8 cellular contexts compared by ENCODE assay signal in the genomic region with DNA sequence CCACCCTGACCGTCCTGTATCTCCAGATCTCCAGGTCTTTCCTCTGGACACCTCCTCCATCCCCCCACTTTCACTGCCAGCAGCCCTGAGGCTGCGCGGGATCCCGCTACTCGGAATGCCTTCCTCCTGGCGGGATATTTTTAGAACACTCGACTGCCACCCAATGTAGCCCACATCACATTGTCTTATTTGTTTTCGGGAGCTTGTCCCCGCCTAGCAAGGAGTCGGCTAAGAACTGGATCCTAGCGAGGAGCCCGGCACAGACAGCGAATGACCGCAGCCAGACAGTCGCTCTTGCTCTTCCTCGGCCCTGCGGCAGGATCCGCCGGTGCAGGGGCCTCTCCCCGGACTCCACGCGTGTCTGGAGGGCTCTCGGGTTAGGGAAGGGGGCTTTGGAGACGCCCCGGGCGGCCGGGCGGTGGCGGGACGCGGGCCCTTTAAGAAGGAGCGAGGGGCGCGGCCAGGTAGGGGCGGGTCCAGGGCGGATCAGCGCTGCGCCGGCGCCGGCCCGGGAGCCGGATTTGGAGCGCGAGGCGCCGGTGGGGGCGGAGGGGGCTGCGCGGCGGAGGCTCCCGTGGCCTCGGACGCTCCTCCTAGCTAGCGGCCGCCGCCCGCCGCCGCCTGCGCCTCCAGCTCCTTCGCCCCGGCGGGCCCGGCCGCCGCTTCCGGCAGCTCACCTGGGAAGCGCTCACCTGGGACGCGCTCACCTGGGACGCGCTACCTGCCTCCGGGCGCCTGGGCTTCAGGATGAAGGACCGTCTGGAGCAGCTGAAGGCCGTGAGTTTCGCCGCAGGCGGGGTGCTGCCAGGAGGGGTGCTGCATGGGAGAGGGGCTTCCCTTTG. TPM values are rescaled to one million over a fixed set of nuclear protein-coding genes. Genes with fewer than 3 reads are reported as not detected.
DNase-seq lines count a peak whose midpoint lies in the region; ATAC-seq and TF ChIP-seq lines count a peak whose summit lies in the region.

A gene (plus strand): TSS at position 518 of the 842 bp plus-strand sequence. CDS start 230 bp downstream, at position 748.

- TF ChIP-seq CTCF in KMS-11 (conservative IDR thresholded peaks at IDR 0.05; ENCODE audit: low read depth, low read length): no peak

- H3K36me3 ChIP-seq in KMS-11 (ENCODE audit: insufficient read depth): no peaks in the 10 kb centered on the region
- no peaks in the 10 kb centered on the region for H3K36me3 ChIP-seq in SK-N-MC (ENCODE audit: insufficient read depth, low read length)

- peaks cover 9% of the 10 kb centered on the region for H3K4me1 ChIP-seq in KMS-11 (ENCODE audit: low read depth, poor library complexity, severe bottlenecking)

- no peaks in the 10 kb centered on the region for H4K20me1 ChIP-seq in KMS-11 (ENCODE audit: insufficient read depth)

- DNase-seq in DMS114 treated with DMSO at 0.1 percent for 48 hours (lab: John Stamatoyannopoulos, UW; ENCODE audit: unreplicated experiment) (peak; percentile 7), SK-N-MC (ENCODE audit: low read depth, low spot score) (no peak), germinal center (ENCODE audit: low spot score) (peak; percentile 81), occipital lobe (lab: John Stamatoyannopoulos, UW) (peak; percentile 79), substantia nigra (lab: John Stamatoyannopoulos, UW) (peak in 29 of 49 donors; percentile 5 to 79 (median 35))

- H3K9ac ChIP-seq in KMS-11: peak within 1 kb of the TSS; percentile 57; the same call in 1 of the 2 replicates
- H3K9ac ChIP-seq in SK-N-MC (ENCODE audit: insufficient read length): peak within 1 kb of the TSS; percentile 68

- H3K27ac ChIP-seq in KMS-11 (no peak within 1 kb of the TSS), SK-N-MC (no peak within 1 kb of the TSS), substantia nigra (ENCODE audit: low read depth, low read length, poor library complexity, severe bottlenecking) (peak within 1 kb of the TSS; percentile 73)

- H3K27ac Mint-ChIP-seq in activated naive CD4-positive, alpha-beta T cell treated with anti-CD3 and anti-CD28 coated beads, Interleukin-2, amount 50 U/mL, for 24 hours: peak within 1 kb of the TSS; percentile 68

- peak within 1 kb of the TSS; percentile 100 for H2AFZ ChIP-seq in KMS-11 (ENCODE audit: low read depth)

- ATAC-seq in GM21723 (IDR thresholded peaks at IDR 0.05; ENCODE audit: unreplicated experiment): peak; percentile 72

- peaks cover 3% of the 10 kb centered on the region for H3K27me3 Mint-ChIP-seq in activated naive CD4-positive, alpha-beta T cell treated with anti-CD3 and anti-CD28 coated beads, Interleukin-2, amount 50 U/mL, for 24 hours

- no peak within 1 kb of the TSS for H3K4me3 ChIP-seq in KMS-11 (IDR thresholded peaks at IDR 0.05; ENCODE audit: insufficient read depth, low read depth, low read length)
- H3K4me3 ChIP-seq in SK-N-MC: peak within 1 kb of the TSS; percentile 95

- H3K4me3 Mint-ChIP-seq in activated naive CD4-positive, alpha-beta T cell treated with anti-CD3 and anti-CD28 coated beads, Interleukin-2, amount 50 U/mL, for 24 hours: peak within 1 kb of the TSS; percentile 92

- H3K27me3 ChIP-seq in KMS-11 (ENCODE audit: insufficient read depth, low read depth): no peaks in the 10 kb centered on the region

- peaks cover 24% of the 10 kb centered on the region for H3K4me1 Mint-ChIP-seq in activated naive CD4-positive, alpha-beta T cell treated with anti-CD3 and anti-CD28 coated beads, Interleukin-2, amount 50 U/mL, for 24 hours

- H3K4me2 ChIP-seq in KMS-11: peak within 1 kb of the TSS; percentile 97

- no peaks in the 10 kb centered on the region for H3K79me2 ChIP-seq in KMS-11 (ENCODE audit: insufficient read depth, low read depth)

- no peaks in the 10 kb centered on the region for H3K36me3 Mint-ChIP-seq in activated naive CD4-positive, alpha-beta T cell treated with anti-CD3 and anti-CD28 coated beads, Interleukin-2, amount 50 U/mL, for 24 hours

- H3K9me3 ChIP-seq in SK-N-MC (ENCODE audit: low read depth, low read length): no peaks in the 10 kb centered on the region

- H3K9me3 Mint-ChIP-seq in activated naive CD4-positive, alpha-beta T cell treated with anti-CD3 and anti-CD28 coated beads, Interleukin-2, amount 50 U/mL, for 24 hours: no peaks in the 10 kb centered on the region

RNA-seq across cellular contexts. Expression of the gene that starts here (rescaled TPM):
- 26.4 TPM for total RNA-seq in occipital lobe
